Comparison of ENCODE assay signal across 22 cellular contexts in genomic region chr1:38932496-38933014, GRCh38. TPM values are rescaled to one million over a fixed set of nuclear protein-coding genes. Genes with fewer than 3 reads are reported as not detected.
A peak's percentile ranks its signal among the peaks of the same experiment; 100 is the strongest.
DNase-seq lines count a peak whose midpoint lies in the region; ATAC-seq, FAIRE-seq and TF ChIP-seq lines count a peak whose summit lies in the region.
"Had no signal": no experiment of that assay in that cellular context is flagged by ENCODE, and none has a peak within 500 bp of the region (broad histone marks: within the 10 kb centered on the region; RNA-seq: fewer than 3 reads in every experiment).

No MANE protein-coding gene starts in this region.

- no peak for DNase-seq in activated T-cell treated with anti-CD3 and anti-CD28 coated beads, Interleukin-2, amount 50 U/mL, for 24 hours
- DNase-seq in activated T-cell treated with anti-CD3 and anti-CD28 coated beads for 4 hours, result no peak
- DNase-seq in stimulated activated naive CD4-positive, alpha-beta T cell treated with Interleukin-2 at 50 U/mL for 16 hours (lab: John Stamatoyannopoulos, UW), result peak; percentile 12
- DNase-seq in stimulated activated naive CD4-positive, alpha-beta T cell (lab: John Stamatoyannopoulos, UW), result no peak
- DNase-seq in astrocyte (ENCODE audit: low read depth), result no peak
- peak in 1 of 2 donors; percentile 69 for DNase-seq in stimulated activated effector memory CD8-positive, alpha-beta T cell treated with anti-CD3 and anti-CD28 coated beads, Interleukin-12 subunit alpha, Interleukin-12 subunit beta, amount 100 ng/mL, for 72 hours (ENCODE audit: low spot score in 2 of 2)
- no peak for DNase-seq in uterus
- DNase-seq in natural killer cell, result no peak
- DNase-seq: CD4-positive, alpha-beta memory T cell; DND-41; H7; MG63; NCI-H1417; NCI-H1694 treated with DMSO at 0.1 percent for 48 hours; NCI-H2081 treated with DMSO at 0.1 percent for 48 hours; NCI-H2171 treated with DMSO at 0.1 percent for 48 hours; NCI-H446; NCI-H526; Peyer's patch had no signal

- H3K36me3 Mint-ChIP-seq in activated T-cell treated with anti-CD3 and anti-CD28 coated beads, Interleukin-2, amount 50 U/mL, for 24 hours (ENCODE audit: low read depth), result no peaks in the 10 kb centered on the region
- H3K36me3 Mint-ChIP-seq in astrocyte (ENCODE audit: low read depth, unreplicated experiment) (peaks cover 3% of the 10 kb centered on the region), natural killer cell (no peaks in the 10 kb centered on the region)
- H3K36me3 Mint-ChIP-seq in stimulated activated effector memory CD8-positive, alpha-beta T cell treated with anti-CD3 and anti-CD28 coated beads, Interleukin-12 subunit alpha, Interleukin-12 subunit beta, amount 100 ng/mL, for 72 hours, result no peaks in the 10 kb centered on the region
- H3K36me3 Mint-ChIP-seq: CD4-positive, alpha-beta memory T cell had no signal

- H3K27ac Mint-ChIP-seq in activated T-cell treated with anti-CD3 and anti-CD28 coated beads, Interleukin-2, amount 50 U/mL, for 24 hours, result peak overlapping the region; percentile 79
- H3K27ac Mint-ChIP-seq in astrocyte (ENCODE audit: unreplicated experiment), result no peak overlapping the region
- no peak overlapping the region for H3K27ac Mint-ChIP-seq in stimulated activated effector memory CD8-positive, alpha-beta T cell treated with anti-CD3 and anti-CD28 coated beads, Interleukin-12 subunit alpha, Interleukin-12 subunit beta, amount 100 ng/mL, for 72 hours
- H3K27ac Mint-ChIP-seq in natural killer cell, result no peak overlapping the region
- H3K27ac Mint-ChIP-seq: CD4-positive, alpha-beta memory T cell had no signal

- H3K4me3 ChIP-seq in astrocyte (ENCODE audit: insufficient read depth, low read depth, low read length), result no peak overlapping the region
- no peak overlapping the region for H3K4me3 ChIP-seq in uterus
- H3K4me3 ChIP-seq: GM12878, MG63, Peyer's patch had no signal

- no peak for FAIRE-seq in astrocyte (lab: Jason Lieb, UNC)
- FAIRE-seq: GM12878 had no signal

- TF ChIP-seq POLR2A in uterus (IDR thresholded peaks at IDR 0.05), result no peak

- no peak overlapping the region for H3K4me2 ChIP-seq in astrocyte (ENCODE audit: low read length)

- intact Hi-C loops in uterus (cut with DNase I; ENCODE audit: low total_unique reads), result no loop called here
- intact Hi-C loops in natural killer cell (cut with micrococcal nuclease), result no loop called here

- no peaks in the 10 kb centered on the region for H3K27me3 Mint-ChIP-seq in activated T-cell treated with anti-CD3 and anti-CD28 coated beads, Interleukin-2, amount 50 U/mL, for 24 hours
- H3K27me3 Mint-ChIP-seq in astrocyte (ENCODE audit: low read depth, unreplicated experiment) (no peaks in the 10 kb centered on the region), natural killer cell (ENCODE audit: low read depth in 2 of 2) (peaks cover 0 to 9% of the 10 kb centered on the region in 2 donors)

- H3K27ac ChIP-seq in astrocyte (ENCODE audit: low read depth, low read length) (no peak overlapping the region), uterus (no peak overlapping the region)
- H3K27ac ChIP-seq: Peyer's patch had no signal

- H2AFZ ChIP-seq in astrocyte (ENCODE audit: low read depth, low read length), result no peak overlapping the region

- TF ChIP-seq CTCF in astrocyte (IDR thresholded peaks at IDR 0.05; ENCODE audit: insufficient read depth, low read depth, low read length) (no peak), uterus (IDR thresholded peaks at IDR 0.05) (no peak), natural killer cell (IDR thresholded peaks at IDR 0.05) (no peak)

- H4K20me1 ChIP-seq in astrocyte (ENCODE audit: insufficient read depth, low read length), result no peaks in the 10 kb centered on the region

- H3K9ac ChIP-seq in astrocyte (ENCODE audit: low read length), result no peak overlapping the region

- H3K4me1 Mint-ChIP-seq in activated T-cell treated with anti-CD3 and anti-CD28 coated beads, Interleukin-2, amount 50 U/mL, for 24 hours (ENCODE audit: low read depth), result peaks cover 10% of the 10 kb centered on the region
- peaks cover 4% of the 10 kb centered on the region for H3K4me1 Mint-ChIP-seq in astrocyte (ENCODE audit: low read depth, unreplicated experiment)
- peaks cover 6% of the 10 kb centered on the region for H3K4me1 Mint-ChIP-seq in stimulated activated effector memory CD8-positive, alpha-beta T cell treated with anti-CD3 and anti-CD28 coated beads, Interleukin-12 subunit alpha, Interleukin-12 subunit beta, amount 100 ng/mL, for 72 hours
- no peaks in the 10 kb centered on the region for H3K4me1 Mint-ChIP-seq in natural killer cell

- H3K9me3 ChIP-seq in astrocyte (ENCODE audit: insufficient read depth, low read depth, low read length) (no peaks in the 10 kb centered on the region), uterus (no peaks in the 10 kb centered on the region)
- H3K9me3 ChIP-seq: MG63, Peyer's patch had no signal

- no peak overlapping the region for H3K4me3 Mint-ChIP-seq in activated T-cell treated with anti-CD3 and anti-CD28 coated beads, Interleukin-2, amount 50 U/mL, for 24 hours
- H3K4me3 Mint-ChIP-seq in astrocyte (ENCODE audit: unreplicated experiment) (peak overlapping the region; percentile 18), natural killer cell (no peak overlapping the region)
- H3K4me3 Mint-ChIP-seq in stimulated activated effector memory CD8-positive, alpha-beta T cell treated with anti-CD3 and anti-CD28 coated beads, Interleukin-12 subunit alpha, Interleukin-12 subunit beta, amount 100 ng/mL, for 72 hours, result no peak overlapping the region
- H3K4me3 Mint-ChIP-seq: CD4-positive, alpha-beta memory T cell had no signal

- H3K36me3 ChIP-seq in astrocyte (ENCODE audit: insufficient read depth, low read length), result no peaks in the 10 kb centered on the region
- H3K36me3 ChIP-seq in uterus, result no peaks in the 10 kb centered on the region
- H3K36me3 ChIP-seq: MG63, Peyer's patch had no signal

- no peaks in the 10 kb centered on the region for H3K4me1 ChIP-seq in astrocyte (ENCODE audit: insufficient read depth, low read length)
- H3K4me1 ChIP-seq in uterus, result no peaks in the 10 kb centered on the region
- H3K4me1 ChIP-seq: Peyer's patch had no signal

- no peaks in the 10 kb centered on the region for H3K79me2 ChIP-seq in astrocyte (ENCODE audit: insufficient read depth, low read length)

- no peaks in the 10 kb centered on the region for H3K9me3 Mint-ChIP-seq in activated T-cell treated with anti-CD3 and anti-CD28 coated beads, Interleukin-2, amount 50 U/mL, for 24 hours
- H3K9me3 Mint-ChIP-seq in astrocyte (ENCODE audit: unreplicated experiment) (no peaks in the 10 kb centered on the region), natural killer cell (no peaks in the 10 kb centered on the region)
- H3K9me3 Mint-ChIP-seq in stimulated activated effector memory CD8-positive, alpha-beta T cell treated with anti-CD3 and anti-CD28 coated beads, Interleukin-12 subunit alpha, Interleukin-12 subunit beta, amount 100 ng/mL, for 72 hours, result no peaks in the 10 kb centered on the region
- H3K9me3 Mint-ChIP-seq: CD4-positive, alpha-beta memory T cell had no signal

- no peaks in the 10 kb centered on the region for H3K27me3 ChIP-seq in astrocyte (ENCODE audit: insufficient read depth, low read length)
- no peaks in the 10 kb centered on the region for H3K27me3 ChIP-seq in uterus
- H3K27me3 ChIP-seq: MG63, Peyer's patch had no signal

- peak; percentile 88 for ATAC-seq in stimulated activated effector memory CD8-positive, alpha-beta T cell treated with anti-CD3 and anti-CD28 coated beads, Interleukin-12 subunit alpha, Interleukin-12 subunit beta, amount 100 ng/mL, for 72 hours
- no peak for ATAC-seq in natural killer cell
- ATAC-seq: GM12878 had no signal

RNA-seq across cellular contexts. Expression of gene RHBDL2, which starts 9.1 kb away (rescaled TPM):
- total RNA-seq in astrocyte (not detected in 2 replicates), uterus (1 to 10 TPM in 1 of 4 donors, not detected in 3; 1.2 TPM), natural killer cell (not detected)
- total RNA-seq: CD4-positive, alpha-beta memory T cell; GM12878; OCI-LY7 had no signal

RNA-seq across cellular contexts. Expression of gene GJA9, which starts 51.2 kb away (rescaled TPM):
- total RNA-seq in astrocyte (not detected in 2 replicates), uterus (not detected), natural killer cell (not detected)
- total RNA-seq: CD4-positive, alpha-beta memory T cell; GM12878; H7; LHCN-M2; OCI-LY7; Peyer's patch had no signal

RNA-seq across cellular contexts. Expression of gene AKIRIN1, which starts 58.5 kb away (rescaled TPM):
- 152 and 156 TPM in 2 replicates for total RNA-seq in astrocyte
- total RNA-seq in uterus, result 10 to 100 TPM; 17.4 to 71.8 (median 53.4) TPM
- total RNA-seq in natural killer cell, result 10 to 100 TPM; 70.4 to 80.7 (median 73.2) TPM

RNA-seq across cellular contexts. Expression of gene MYCBP, which starts 59.4 kb away (rescaled TPM):
- total RNA-seq in astrocyte, result 19.0 and 28.9 TPM in 2 replicates
- 10 to 100 TPM; 10.7 to 38.7 (median 17.7) TPM for total RNA-seq in uterus
- total RNA-seq in natural killer cell, result 10 to 100 TPM in 1 of 3 donors, 1 to 10 TPM in 2; 5.7 to 11.4 (median 8.9) TPM
